ENCODE assay signal across 1 cellular context in genomic region chr10:131891929-131892816, GRCh38.
TF ChIP-seq lines count a peak whose summit lies in the region.

No MANE protein-coding gene starts in this region.

TF ChIP-seq in H1, 55 proteins besides CTCF, POLR2A, EP300 and RAD21:
- TF ChIP-seq NANOG (IDR thresholded peaks at IDR 0.05; ENCODE audit: insufficient read depth, low read depth, low read length, poor library complexity, severe bottlenecking) = no peak
- no peak for TF ChIP-seq SP4 (IDR thresholded peaks at IDR 0.05; ENCODE audit: low read length)
- TF ChIP-seq JUN (IDR thresholded peaks at IDR 0.05; ENCODE audit: low read depth, low read length) = no peak
- no peak for TF ChIP-seq NRF1 (IDR thresholded peaks at IDR 0.05; ENCODE audit: low read depth, low read length)
